Comparison of ENCODE assay signal across 8 cellular contexts in the genomic region with DNA sequence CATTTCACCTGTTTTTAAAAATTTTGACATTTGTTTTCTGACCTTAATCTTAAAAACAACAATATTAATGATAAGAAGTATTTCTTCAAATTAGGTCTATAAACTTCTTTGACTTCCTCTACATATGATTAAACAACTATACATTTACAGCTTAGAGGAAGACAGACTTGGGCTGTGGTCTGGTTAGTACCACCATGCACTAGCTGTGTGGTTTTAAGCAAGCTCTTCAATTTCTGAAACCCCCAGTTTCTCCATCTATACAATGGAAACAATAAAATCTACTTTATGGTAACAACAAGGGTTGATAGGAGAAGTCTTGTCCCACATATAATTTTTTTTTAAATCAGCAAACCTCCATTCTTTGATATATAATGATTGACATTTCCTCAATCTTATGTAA. TPM values are rescaled to one million over a fixed set of nuclear protein-coding genes. Genes with fewer than 3 reads are reported as not detected.
"Had no signal": no experiment of that assay in that cellular context is flagged by ENCODE, and none has a peak within 500 bp of the region (broad histone marks: within the 10 kb centered on the region; RNA-seq: fewer than 3 reads in every experiment).

No MANE protein-coding gene starts in this region.

- H3K9me3 Mint-ChIP-seq: GM23338, H9, HFFc6, IgD-negative memory B cell had no signal

- H3K4me1 Mint-ChIP-seq: GM23338, H9, IgD-negative memory B cell had no signal

- ATAC-seq: GM23338, HCT116, HepG2, K562 had no signal

- H3K27ac Mint-ChIP-seq: GM23338, H9, HFFc6 had no signal

- H3K4me3 Mint-ChIP-seq: GM23338, H9, HFFc6, IgD-negative memory B cell had no signal

- H3K27me3 Mint-ChIP-seq: IgD-negative memory B cell had no signal

- H3K36me3 Mint-ChIP-seq: IgD-negative memory B cell had no signal

- DNase-seq: H9, HFFc6 had no signal

- H3K4me3 ChIP-seq: GM23338, K562 had no signal

RNA-seq across cellular contexts. Expression of gene ANKDD1B, which starts 15.7 kb away (rescaled TPM):
- total RNA-seq: HT1080 had no signal
